Comparison of ENCODE assay signal across 1 cellular context in the genomic region with DNA sequence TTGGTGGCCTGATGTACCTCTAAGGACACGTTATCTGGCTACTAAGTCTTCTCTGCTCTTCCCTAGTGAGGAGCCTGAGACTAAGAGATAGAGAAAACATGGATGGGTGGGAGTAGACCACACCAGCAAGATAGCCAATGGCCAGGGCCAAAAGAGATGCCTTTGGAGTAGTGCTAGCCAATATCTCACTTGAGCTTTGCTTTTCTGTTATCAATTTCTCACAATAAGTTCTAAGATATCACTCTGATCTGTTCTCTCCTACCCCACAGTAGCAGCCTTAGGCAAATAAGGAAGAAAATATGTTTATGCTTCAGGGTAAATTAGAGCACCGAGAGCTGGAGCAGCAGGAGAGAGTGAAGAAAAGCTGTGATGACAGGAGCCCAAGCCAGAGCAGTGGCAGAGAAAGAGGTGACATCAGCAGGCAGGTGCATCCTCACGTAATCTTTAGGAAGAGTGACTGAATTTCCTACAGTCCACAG.
TF ChIP-seq lines count a peak whose summit lies in the region.

No MANE protein-coding gene starts in this region.

TF ChIP-seq in GM23338, 12 proteins besides CTCF, POLR2A, EP300 and RAD21 (continued from another document):
- TF ChIP-seq ZNF462 (CRISPR knock-in tag; IDR thresholded peaks at IDR 0.05), result no peak
- no peak for TF ChIP-seq REST (IDR thresholded peaks at IDR 0.05; ENCODE audit: unreplicated experiment)
- TF ChIP-seq CREB1 (CRISPR knock-in tag; IDR thresholded peaks at IDR 0.05; ENCODE audit: low read depth), result no peak
- TF ChIP-seq NANOG (IDR thresholded peaks at IDR 0.05; ENCODE audit: borderline replicate concordance), result no peak
